Comparison of ENCODE assay signal across 1 cellular context in genomic region chr6:42898891-42899361, GRCh38.
TF ChIP-seq lines count a peak whose summit lies in the region.

No MANE protein-coding gene starts in this region.

TF ChIP-seq in H1, 55 proteins besides CTCF, POLR2A, EP300 and RAD21:
- TF ChIP-seq POLR2AphosphoS5 (IDR thresholded peaks at IDR 0.05; ENCODE audit: low read depth, low read length) (no peak), EZH2 (IDR thresholded peaks at IDR 0.05; ENCODE audit: low read depth, low read length, severe bottlenecking) (no peak), ATF3 (IDR thresholded peaks at IDR 0.05; ENCODE audit: insufficient read depth, low read depth, low read length) (no peak), GTF2F1 (IDR thresholded peaks at IDR 0.05; ENCODE audit: borderline replicate concordance, low read depth, low read length) (no peak), TBP (IDR thresholded peaks at IDR 0.05; ENCODE audit: low read depth, low read length) (no peak), JUND (IDR thresholded peaks at IDR 0.05; ENCODE audit: low read length) (no peak), PHF8 (conservative IDR thresholded peaks at IDR 0.05; ENCODE audit: low read depth, low read length) (no peak), TEAD4 (IDR thresholded peaks at IDR 0.05; ENCODE audit: low read depth, low read length) (no peak), NRF1 (IDR thresholded peaks at IDR 0.05; ENCODE audit: low read depth, low read length) (no peak), TCF12 (IDR thresholded peaks at IDR 0.05; ENCODE audit: low read depth, low read length) (no peak)
- TF ChIP-seq, protein P1, sequence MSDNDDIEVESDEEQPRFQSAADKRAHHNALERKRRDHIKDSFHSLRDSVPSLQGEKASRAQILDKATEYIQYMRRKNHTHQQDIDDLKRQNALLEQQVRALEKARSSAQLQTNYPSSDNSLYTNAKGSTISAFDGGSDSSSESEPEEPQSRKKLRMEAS (IDR thresholded peaks at IDR 0.05), result no peak
TF ChIP-seq in H1: peak in this region for 0.
